ENCODE assay signal across 20 cellular contexts in the genomic region with DNA sequence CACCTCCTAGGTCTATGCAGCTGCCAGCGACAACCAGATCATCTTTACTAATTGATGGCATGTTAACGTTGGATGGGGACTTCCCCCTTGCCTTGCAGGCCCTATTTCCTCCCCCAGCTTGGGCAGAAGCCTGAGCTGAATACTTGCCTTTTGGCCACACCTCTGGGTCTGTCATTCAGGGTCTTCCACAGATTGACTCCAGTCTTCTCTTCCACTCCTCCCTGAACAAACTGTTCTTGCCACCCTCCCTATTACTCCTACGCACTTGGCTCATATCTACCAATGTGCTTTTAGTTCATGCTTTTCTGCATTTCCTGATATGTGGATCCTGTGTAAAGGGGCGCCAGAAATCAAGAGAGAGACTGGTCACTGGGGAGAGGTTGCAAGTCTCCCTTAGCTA.
DNase-seq lines count a peak whose midpoint lies in the region; ATAC-seq, FAIRE-seq and TF ChIP-seq lines count a peak whose summit lies in the region.
"Had no signal": no experiment of that assay in that cellular context is flagged by ENCODE, and none has a peak within 500 bp of the region (broad histone marks: within the 10 kb centered on the region; RNA-seq: fewer than 3 reads in every experiment).

No MANE protein-coding gene starts in this region.

- no peak for ATAC-seq in memory B cell (ENCODE audit: low read depth)
- ATAC-seq in thoracic aorta (ENCODE audit: insufficient number of reproducible peaks, low FRiP score, low read depth): no peak
- no peak for ATAC-seq in HG03442 (IDR thresholded peaks at IDR 0.05; ENCODE audit: unreplicated experiment)
- ATAC-seq: A549, HCT116, HepG2 had no signal

- no peaks in the 10 kb centered on the region for H3K27me3 Mint-ChIP-seq in memory B cell
- H3K27me3 Mint-ChIP-seq: CD4-positive, alpha-beta memory T cell; IgD-negative memory B cell had no signal

- H3K27me3 ChIP-seq in thoracic aorta (replicated peaks; ENCODE audit: insufficient read depth): no peaks in the 10 kb centered on the region
- H3K27me3 ChIP-seq in MM.1S (replicated peaks; ENCODE audit: insufficient read depth, low read length): no peaks in the 10 kb centered on the region

- H3K4me3 ChIP-seq in thoracic aorta: no peak overlapping the region
- no peak overlapping the region for H3K4me3 ChIP-seq in MM.1S (ENCODE audit: low read length)
- H3K4me3 ChIP-seq: A549 had no signal

- H3K36me3 ChIP-seq in thoracic aorta (peaks cover 82% of the 10 kb centered on the region), MM.1S (replicated peaks; ENCODE audit: insufficient read depth, low read length) (no peaks in the 10 kb centered on the region)

- no peak for DNase-seq in GM12891 (ENCODE audit: insufficient read length, low spot score)
- DNase-seq in amniotic epithelial cell (ENCODE audit: low read depth): peak; percentile 64
- no peak for DNase-seq in memory B cell (ENCODE audit: low spot score in 2 of 2)
- no peak for DNase-seq in thoracic aorta (ENCODE audit: low spot score)
- no peak for DNase-seq in 8988T
- DNase-seq in MM.1S: no peak
- DNase-seq: AML-193; CD4-positive, alpha-beta memory T cell; DMS153; DMS79 treated with DMSO at 0.1 percent for 48 hours; GF-D8; GOT3; H7; HFFc6 had no signal

- no peak overlapping the region for H3K4me3 Mint-ChIP-seq in memory B cell
- H3K4me3 Mint-ChIP-seq: CD14-positive monocyte; CD4-positive, alpha-beta memory T cell; HFFc6 had no signal

- H3F3A ChIP-seq in MM.1S (ENCODE audit: insufficient read depth, low read length): no peaks in the 10 kb centered on the region

- no peak for TF ChIP-seq POLR2A in GM12891 (IDR thresholded peaks at IDR 0.05; ENCODE audit: low read depth, low read length)

- no peaks in the 10 kb centered on the region for H3K9me2 ChIP-seq in MM.1S (replicated peaks; ENCODE audit: insufficient read depth, low read length)

- H3K4me2 ChIP-seq in MM.1S (ENCODE audit: low read depth, low read length): no peak overlapping the region
- H3K4me2 ChIP-seq: A549 had no signal

- H3K27ac Mint-ChIP-seq in memory B cell: peak overlapping the region; percentile 54
- H3K27ac Mint-ChIP-seq: CD14-positive monocyte, HFFc6 had no signal

- peaks cover 0 to 21% of the 10 kb centered on the region in 2 donors for H3K4me1 ChIP-seq in thoracic aorta (ENCODE audit: control insufficient read depth in 1 of 2, low read depth in 2 of 2)
- peaks cover 6% of the 10 kb centered on the region; the same call in 1 of the 2 replicates for H3K4me1 ChIP-seq in MM.1S (ENCODE audit: low read length)

- H4K20me1 ChIP-seq in MM.1S (ENCODE audit: insufficient read depth, low read length): no peaks in the 10 kb centered on the region

- H3K27ac ChIP-seq in thoracic aorta (peak overlapping the region; percentile 14 to 80), MM.1S (ENCODE audit: low read length) (no peak overlapping the region)
- H3K27ac ChIP-seq: A549 had no signal

- no peaks in the 10 kb centered on the region for H3K9me3 ChIP-seq in thoracic aorta
- no peaks in the 10 kb centered on the region for H3K9me3 ChIP-seq in MM.1S (replicated peaks; ENCODE audit: insufficient read depth, low read length)
- H3K9me3 ChIP-seq: A549 had no signal

- peaks cover 53% of the 10 kb centered on the region for H3K36me3 Mint-ChIP-seq in memory B cell

- no peak for TF ChIP-seq CTCF in thoracic aorta (IDR thresholded peaks at IDR 0.05)
- no peak for TF ChIP-seq CTCF in MM.1S (IDR thresholded peaks at IDR 0.05; ENCODE audit: low read length)

- peak; percentile 13 for FAIRE-seq in GM12891 (lab: Jason Lieb, UNC)
- FAIRE-seq: A549, HepG2 had no signal

- peaks cover 2% of the 10 kb centered on the region for H3K9me3 Mint-ChIP-seq in memory B cell
- H3K9me3 Mint-ChIP-seq: CD4-positive, alpha-beta memory T cell; HFFc6 had no signal

- H3K9ac ChIP-seq in MM.1S (ENCODE audit: low read length): no peak overlapping the region

- peaks cover 2% of the 10 kb centered on the region for H3K4me1 Mint-ChIP-seq in memory B cell
- H3K4me1 Mint-ChIP-seq: CD14-positive monocyte; CD4-positive, alpha-beta memory T cell had no signal

- no peak overlapping the region for H2AFZ ChIP-seq in MM.1S (ENCODE audit: low read length)

- H3K79me2 ChIP-seq in MM.1S (ENCODE audit: low read length): no peaks in the 10 kb centered on the region

TF ChIP-seq in GM12891, 5 proteins besides CTCF, POLR2A, EP300 and RAD21:
- no peak for TF ChIP-seq PAX5 (IDR thresholded peaks at IDR 0.05; ENCODE audit: insufficient read depth, low read length, severe bottlenecking)
- no peak for TF ChIP-seq POU2F2 (IDR thresholded peaks at IDR 0.05; ENCODE audit: low read depth, low read length)
- TF ChIP-seq SPI1 (IDR thresholded peaks at IDR 0.05; ENCODE audit: low read depth, low read length): no peak
- TF ChIP-seq POLR2AphosphoS5 (IDR thresholded peaks at IDR 0.05; ENCODE audit: low read depth, low read length): no peak
- TF ChIP-seq TAF1 (IDR thresholded peaks at IDR 0.05; ENCODE audit: low read depth, low read length): no peak
TF ChIP-seq in GM12891: peak in this region for 0.
